1 cellular context compared by ENCODE assay signal in genomic region chr1:109498161-109498801, GRCh38.
TF ChIP-seq lines count a peak whose summit lies in the region.

No MANE protein-coding gene starts in this region.

TF ChIP-seq in SK-N-SH, 30 proteins besides CTCF, POLR2A, EP300 and RAD21 (continued from another document):
- TF ChIP-seq PBX3 (IDR thresholded peaks at IDR 0.05) (no peak), REST (IDR thresholded peaks at IDR 0.05; ENCODE audit: low read depth, low read length) (no peak), USF1 (IDR thresholded peaks at IDR 0.05; ENCODE audit: borderline replicate concordance, low read depth) (no peak), SIN3A (IDR thresholded peaks at IDR 0.05; ENCODE audit: borderline replicate concordance, low read depth, low read length) (no peak), JUND (IDR thresholded peaks at IDR 0.05) (no peak), EZH2phosphoT487 (IDR thresholded peaks at IDR 0.05; ENCODE audit: borderline replicate concordance, low read depth) (no peak), YY1 (IDR thresholded peaks at IDR 0.05; ENCODE audit: low read depth) (no peak), SMC3 (IDR thresholded peaks at IDR 0.05; ENCODE audit: low read depth, low read length) (peak; percentile 94), RFX5 (IDR thresholded peaks at IDR 0.05; ENCODE audit: low read length) (no peak), MXI1 (IDR thresholded peaks at IDR 0.05; ENCODE audit: low read depth, low read length) (peak; percentile 37; the same call in 1 of the 2 replicates), RCOR1 (IDR thresholded peaks at IDR 0.05; ENCODE audit: low read length) (no peak)
